ENCODE assay signal across 14 cellular contexts in genomic region chr1:167059729-167060107, GRCh38. TPM values are rescaled to one million over a fixed set of nuclear protein-coding genes. Genes with fewer than 3 reads are reported as not detected.
DNase-seq lines count a peak whose midpoint lies in the region; ATAC-seq, FAIRE-seq and TF ChIP-seq lines count a peak whose summit lies in the region.
"Had no signal": no experiment of that assay in that cellular context is flagged by ENCODE, and none has a peak within 500 bp of the region (broad histone marks: within the 10 kb centered on the region; RNA-seq: fewer than 3 reads in every experiment).

No MANE protein-coding gene starts in this region.

- H3K4me1 Mint-ChIP-seq in nephron progenitor cell: no peaks in the 10 kb centered on the region
- H3K4me1 Mint-ChIP-seq in T-cell: peaks cover 6 to 8% (median 8%) of the 10 kb centered on the region in 3 donors

- peak; percentile 19 for DNase-seq in CD1c-positive myeloid dendritic cell (ENCODE audit: extremely low spot score)
- DNase-seq in MM.1S: no peak
- DNase-seq in H1 (ENCODE audit: low read depth in 1 of 2, low spot score in 2 of 2): no peak
- no peak for DNase-seq in nephron progenitor cell
- DNase-seq in testis: no peak
- DNase-seq in T-cell: no peak
- no peak for DNase-seq in MV-4-11 (lab: John Stamatoyannopoulos, UW)
- DNase-seq: GOT3, NCI-H524 treated with DMSO at 0.1 percent for 48 hours had no signal

- peaks cover 8% of the 10 kb centered on the region for H3K23me2 ChIP-seq in H1 (ENCODE audit: low read depth, low read length)

- no peak overlapping the region for H2BK12ac ChIP-seq in H1 (ENCODE audit: low read depth, low read length)

- H3K4me2 ChIP-seq in MM.1S (ENCODE audit: low read depth, low read length): peak overlapping the region; percentile 61; the same call in 1 of the 2 replicates
- H3K4me2 ChIP-seq in H1 (ENCODE audit: insufficient read depth in 1 of 2, low read depth in 2 of 2, low read length in 2 of 2): peak overlapping the region; percentile 26 to 58; a peak in 2 of 4 replicates

- no peak overlapping the region for H2BK15ac ChIP-seq in H1 (ENCODE audit: low read length)

- H3K36me3 Mint-ChIP-seq in nephron progenitor cell (ENCODE audit: low read depth) (no peaks in the 10 kb centered on the region), T-cell (peaks cover 9% of the 10 kb centered on the region)

- H2AFZ ChIP-seq in MM.1S (ENCODE audit: low read length) (peak overlapping the region; percentile 85), H1 (ENCODE audit: low read length) (peak overlapping the region; percentile 76; the same call in 1 of the 2 replicates)

- peaks cover 6% of the 10 kb centered on the region; the same call in 1 of the 2 replicates for H3K4me1 ChIP-seq in MM.1S (ENCODE audit: low read length)
- H3K4me1 ChIP-seq in H1 (replicated peaks in 1 of 4; ENCODE audit: control insufficient read depth in 3 of 4, insufficient read depth in 4 of 4, low read length in 3 of 4): peaks cover 0 to 8% (median 2%) of the 10 kb centered on the region in 4 experiments; a peak in 4 of 7 replicates
- H3K4me1 ChIP-seq in testis: no peaks in the 10 kb centered on the region

- H3K79me2 ChIP-seq in MM.1S (ENCODE audit: low read length): no peaks in the 10 kb centered on the region
- H3K79me2 ChIP-seq in H1 (ENCODE audit: control insufficient read depth in 1 of 2, insufficient read depth in 2 of 2, low read length in 2 of 2): no peaks in the 10 kb centered on the region

- no peak for TF ChIP-seq EP300 in H1 (IDR thresholded peaks at IDR 0.05; ENCODE audit: borderline replicate concordance in 1 of 2, low read depth in 2 of 2, low read length in 2 of 2)

- H4K5ac ChIP-seq in H1 (ENCODE audit: insufficient read length, low read depth, low read length): no peak overlapping the region

- peaks cover 5% of the 10 kb centered on the region; the same call in 1 of the 2 replicates for H3F3A ChIP-seq in MM.1S (ENCODE audit: insufficient read depth, low read length)

- 92% methylated on average over 2 of the region's 2 CpGs; no CpG with 5 or more reads in 1 of the 2 experiments for WGBS in H1 (ENCODE audit: extremely low coverage in 1 of 2, insufficient coverage in 1 of 2, insufficient read length in 1 of 2, insufficient replicate concordance in 2 of 2, low coverage in 1 of 2, low lambda C conversion rate in 2 of 2, missing lambda C conversion rate in 1 of 2), 2 experiments
- WGBS in testis, 2 donors: 45 to 57% methylated on average over 2 of the region's 2 CpGs

- H4K8ac ChIP-seq in H1 (ENCODE audit: extremely low read depth, insufficient read depth, low read length): no peak overlapping the region

- H3K4ac ChIP-seq in H1 (replicated peaks; ENCODE audit: insufficient read length, low read depth, low read length): no peak overlapping the region

- FAIRE-seq in H1 (lab: Jason Lieb, UNC): no peak

- H3K27me3 Mint-ChIP-seq in nephron progenitor cell (ENCODE audit: low read depth, poor library complexity): peaks cover 5% of the 10 kb centered on the region
- no peaks in the 10 kb centered on the region for H3K27me3 Mint-ChIP-seq in T-cell
- H3K27me3 Mint-ChIP-seq: CD4-positive, alpha-beta memory T cell had no signal

- ATAC-seq in T-cell (replicated peaks in 1 of 4): no peak
- ATAC-seq in HG03565 (IDR thresholded peaks at IDR 0.05; ENCODE audit: unreplicated experiment): no peak

- H3K18ac ChIP-seq in H1 (ENCODE audit: extremely low read depth, low read length): no peak overlapping the region

- H3K9ac ChIP-seq in MM.1S (ENCODE audit: low read length): no peak overlapping the region
- no peak overlapping the region for H3K9ac ChIP-seq in H1 (replicated peaks in 1 of 4; ENCODE audit: extremely low read depth in 1 of 4, low read depth in 3 of 4, low read length in 3 of 4)

- no peak overlapping the region for H2BK120ac ChIP-seq in H1 (replicated peaks; ENCODE audit: low read depth, low read length)

- no peaks in the 10 kb centered on the region for H3K9me2 ChIP-seq in MM.1S (replicated peaks; ENCODE audit: insufficient read depth, low read length)

- H3K9me3 ChIP-seq in MM.1S (replicated peaks; ENCODE audit: insufficient read depth, low read length): no peaks in the 10 kb centered on the region
- H3K9me3 ChIP-seq in H1 (ENCODE audit: insufficient read depth in 2 of 2, low read depth in 1 of 2, low read length in 1 of 2): no peaks in the 10 kb centered on the region
- H3K9me3 ChIP-seq in testis: no peaks in the 10 kb centered on the region

- peak overlapping the region; percentile 59 for H3K4me3 Mint-ChIP-seq in nephron progenitor cell
- no peak overlapping the region for H3K4me3 Mint-ChIP-seq in T-cell

- POLR2A ChIA-PET in H1 (lab: Charles Lee; ENCODE audit: partially characterized antibody) (interaction anchor here (1.1 to 3.4 kb wide), 2 partner anchors 149 to 161 kb away, joined by 3 to 20 read pairs; partner anchors contain the start of gene POU2F1), T-cell (lab: Charles Lee) (interaction anchor here in 1 of 2 donors (0.6 kb wide), 1 partner anchor 262 kb away, joined by 3 read pairs; no protein-coding TSS in a partner anchor)

- TF ChIP-seq POLR2A in H1 (IDR thresholded peaks at IDR 0.05; ENCODE audit: control extremely low read depth in 1 of 2, low read depth in 2 of 2, low read length in 2 of 2): no peak
- TF ChIP-seq POLR2A in testis (IDR thresholded peaks at IDR 0.05): no peak

- H3K36me3 ChIP-seq in MM.1S (replicated peaks; ENCODE audit: insufficient read depth, low read length): no peaks in the 10 kb centered on the region
- no peaks in the 10 kb centered on the region for H3K36me3 ChIP-seq in H1 (ENCODE audit: control insufficient read depth in 2 of 4, insufficient read depth in 4 of 4, low read length in 3 of 4)
- no peaks in the 10 kb centered on the region for H3K36me3 ChIP-seq in testis (ENCODE audit: low read depth, missing control alignments)

- H3K27ac Mint-ChIP-seq in nephron progenitor cell (no peak overlapping the region), T-cell (no peak overlapping the region)
- H3K27ac Mint-ChIP-seq: HFFc6 had no signal

- intact Hi-C loops in testis (cut with DNase I; ENCODE audit: low total_unique reads): no loop called here

- 0 out of 2 replicates have a peak overlapping the region, but pooled peaks have one; percentile 34 for H2BK20ac ChIP-seq in H1 (ENCODE audit: low read length)

- no peak for TF ChIP-seq RAD21 in H1 (IDR thresholded peaks at IDR 0.05 in 1 of 2, conservative IDR thresholded peaks at IDR 0.05 in 1 of 2; ENCODE audit: low read depth in 2 of 2, low read length in 2 of 2)

- no peak overlapping the region for H2BK5ac ChIP-seq in H1 (ENCODE audit: low read depth, low read length)

- no peaks in the 10 kb centered on the region for H3K27me3 ChIP-seq in MM.1S (replicated peaks; ENCODE audit: insufficient read depth, low read length)
- no peaks in the 10 kb centered on the region for H3K27me3 ChIP-seq in H1 (replicated peaks in 1 of 4; ENCODE audit: control insufficient read depth in 3 of 4, extremely low read depth in 1 of 4, insufficient read depth in 3 of 4, low read length in 3 of 4)
- no peaks in the 10 kb centered on the region for H3K27me3 ChIP-seq in testis

- H3K79me1 ChIP-seq in H1 (ENCODE audit: low read depth, low read length): no peaks in the 10 kb centered on the region

- H3K9me3 Mint-ChIP-seq in nephron progenitor cell: no peaks in the 10 kb centered on the region
- no peaks in the 10 kb centered on the region for H3K9me3 Mint-ChIP-seq in T-cell
- H3K9me3 Mint-ChIP-seq: CD4-positive, alpha-beta memory T cell; HFFc6 had no signal

- H4K20me1 ChIP-seq in MM.1S (ENCODE audit: insufficient read depth, low read length) (no peaks in the 10 kb centered on the region), H1 (replicated peaks in 1 of 2; ENCODE audit: control insufficient read depth in 1 of 2, insufficient read depth in 2 of 2, low read length in 2 of 2) (peaks cover 0 to 7% of the 10 kb centered on the region in 2 experiments)

- TF ChIP-seq CTCF in MM.1S (IDR thresholded peaks at IDR 0.05; ENCODE audit: low read length): no peak
- no peak for TF ChIP-seq CTCF in H1 (IDR thresholded peaks at IDR 0.05; ENCODE audit: control extremely low read depth in 1 of 3, insufficient read depth in 1 of 3, low read depth in 1 of 3, low read length in 3 of 3)
- no peak for TF ChIP-seq CTCF in nephron progenitor cell (IDR thresholded peaks at IDR 0.05)
- no peak for TF ChIP-seq CTCF in testis (IDR thresholded peaks at IDR 0.05)

- H4K91ac ChIP-seq in H1 (replicated peaks; ENCODE audit: insufficient read length, low read length): no peak overlapping the region

- H3K4me3 ChIP-seq in MM.1S (ENCODE audit: low read length): no peak overlapping the region
- peak overlapping the region in 1 of 4 experiments; percentile 35; a peak in 1 of 8 replicates for H3K4me3 ChIP-seq in H1 (ENCODE audit: extremely low read depth in 1 of 4, insufficient read depth in 2 of 4, low read depth in 3 of 4, low read length in 4 of 4)
- H3K4me3 ChIP-seq in testis: no peak overlapping the region
- H3K4me3 ChIP-seq: PC-9 had no signal

- H3K14ac ChIP-seq in H1 (ENCODE audit: insufficient read length): no peak overlapping the region

- no peak overlapping the region for H3K23ac ChIP-seq in H1 (ENCODE audit: insufficient read length)

- H3K27ac ChIP-seq in MM.1S (ENCODE audit: low read length) (no peak overlapping the region), H1 (ENCODE audit: low read depth, low read length) (no peak overlapping the region), testis (no peak overlapping the region)
- H3K27ac ChIP-seq: PC-9 had no signal

- H3K56ac ChIP-seq in H1 (replicated peaks; ENCODE audit: insufficient read length, low read depth, low read length): no peak overlapping the region

- CTCF ChIA-PET in H1 (lab: Charles Lee; ENCODE audit: partially characterized antibody): interaction anchor here (0.5 to 18.6 kb wide), 84 partner anchors 9 to 1135 kb away, joined by 3 to 874 read pairs (median 5); partner anchors contain the start of genes ILDR2, POU2F1, STYXL2 and TADA1
- CTCF ChIA-PET in T-cell (lab: Charles Lee): interaction anchor here (0.5 to 10.4 kb wide), 23 partner anchors 9 to 1115 kb away, joined by 3 to 325 read pairs (median 4); no protein-coding TSS in a partner anchor

- no peak overlapping the region for H2AK5ac ChIP-seq in H1 (ENCODE audit: low read depth, low read length)

RNA-seq across cellular contexts. Expression of gene GPA33, which starts 30.5 kb away (rescaled TPM):
- 0.11 and 0.19 TPM in 2 replicates for total RNA-seq in H1 (2021; fragmentation: NEBNext Ultra II Directional; extraction: Animal tissue kit (Norgen Biotek cat#: 25700))
- 0.67 and 0.74 TPM in 2 replicates for polyA plus RNA-seq in H1 (2011; rRNA removed)
- polyA plus RNA-seq in H1 (2011; cell fraction: cytosol; rRNA removed): 0.61 TPM
- polyA plus RNA-seq in H1 (2011; cell fraction: nucleus; rRNA removed): 1.5 TPM
- polyA plus RNA-seq in H1 (2012, experiment 1 of 2): 0.29 to 0.38 TPM (median 0.34 TPM) in 4 replicates
- polyA plus RNA-seq in H1 (2012, experiment 2 of 2): 0.35 TPM
- polyA plus RNA-seq in H1 (2013, experiment 1 of 2): 0.22 TPM
- polyA plus RNA-seq in H1 (2013, experiment 2 of 2): 0.28 TPM
- polyA minus RNA-seq in H1 (2011; rRNA and poly(A)+ RNA removed): 0.28 and 0.85 TPM in 2 replicates
- polyA minus RNA-seq in H1 (2011; cell fraction: cytosol; rRNA and poly(A)+ RNA removed): 2.0 TPM
- polyA minus RNA-seq in H1 (2011; cell fraction: nucleus; rRNA and poly(A)+ RNA removed): 0.80 TPM
- total RNA-seq in testis: under 1 TPM; 0.62 to 0.63 TPM
- polyA plus RNA-seq in testis (ENCODE audit: insufficient read depth, low read depth, low replicate concordance): 1.1 TPM
- total RNA-seq in T-cell: 10 to 100 TPM in 4 of 5 donors, 1 to 10 TPM in 1; 8.6 to 22.8 (median 17.7) TPM
- total RNA-seq: HepG2, HFFc6, PC-9 had no signal
- polyA plus RNA-seq: HepG2 had no signal

RNA-seq across cellular contexts. Expression of gene STYXL2, which starts 34.2 kb away (rescaled TPM):
- 0.22 and 0.34 TPM in 2 replicates for total RNA-seq in H1 (2021; fragmentation: NEBNext Ultra II Directional; extraction: Animal tissue kit (Norgen Biotek cat#: 25700))
- polyA plus RNA-seq in H1 (2011; rRNA removed) (0.09 and 0.14 TPM in 2 replicates), testis (ENCODE audit: insufficient read depth, low read depth, low replicate concordance) (0.99 TPM)
- polyA plus RNA-seq in H1 (2011; cell fraction: cytosol; rRNA removed): 0.18 TPM
- 0.26 TPM for polyA plus RNA-seq in H1 (2011; cell fraction: nucleus; rRNA removed)
- polyA plus RNA-seq in H1 (2012, experiment 1 of 2): 0.37 to 0.55 TPM (median 0.52 TPM) in 4 replicates
- polyA plus RNA-seq in H1 (2012, experiment 2 of 2): 0.04 TPM
- 0.10 TPM for polyA plus RNA-seq in H1 (2013, experiment 1 of 2)
- 0.11 TPM for polyA plus RNA-seq in H1 (2013, experiment 2 of 2)
- polyA minus RNA-seq in H1 (2011; rRNA and poly(A)+ RNA removed): 0.15 and 0.47 TPM in 2 replicates
- polyA minus RNA-seq in H1 (2011; cell fraction: cytosol; rRNA and poly(A)+ RNA removed): 1.1 TPM
- polyA minus RNA-seq in H1 (2011; cell fraction: nucleus; rRNA and poly(A)+ RNA removed): 0.10 TPM
- total RNA-seq in testis (1 to 10 TPM in 1 of 2 donors, under 1 TPM in 1; 0.19 to 1.0 TPM), T-cell (not detected)
- total RNA-seq: CD4-positive, alpha-beta memory T cell; HepG2; HFFc6; PC-9 had no signal
- polyA plus RNA-seq: CD4-positive, alpha-beta memory T cell; HepG2 had no signal
